1 cellular context compared by ENCODE assay signal in the genomic region with DNA sequence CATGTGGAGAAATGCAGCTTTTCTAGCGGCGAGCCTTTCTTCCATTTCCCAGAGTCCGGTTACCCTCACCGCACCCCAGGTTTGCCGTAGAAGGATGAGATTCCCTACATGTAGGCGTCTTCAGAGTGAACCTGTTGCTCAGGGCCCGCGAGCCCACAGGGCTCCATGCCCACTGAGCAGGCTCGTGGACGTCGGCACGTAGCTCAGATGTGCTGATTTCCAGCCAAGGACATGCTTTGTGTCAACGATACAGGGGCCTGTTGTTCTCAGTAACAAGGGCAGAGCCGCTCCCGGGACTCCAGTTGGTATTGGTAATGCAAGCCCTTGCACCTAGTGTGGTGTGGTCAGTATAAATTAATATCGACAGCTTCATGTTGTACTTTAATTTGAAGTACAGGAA.
TF ChIP-seq lines count a peak whose summit lies in the region.

No MANE protein-coding gene starts in this region.

TF ChIP-seq in HCT116, 20 proteins besides CTCF, POLR2A, EP300 and RAD21 (continued from another document):
- TF ChIP-seq, protein P1, sequence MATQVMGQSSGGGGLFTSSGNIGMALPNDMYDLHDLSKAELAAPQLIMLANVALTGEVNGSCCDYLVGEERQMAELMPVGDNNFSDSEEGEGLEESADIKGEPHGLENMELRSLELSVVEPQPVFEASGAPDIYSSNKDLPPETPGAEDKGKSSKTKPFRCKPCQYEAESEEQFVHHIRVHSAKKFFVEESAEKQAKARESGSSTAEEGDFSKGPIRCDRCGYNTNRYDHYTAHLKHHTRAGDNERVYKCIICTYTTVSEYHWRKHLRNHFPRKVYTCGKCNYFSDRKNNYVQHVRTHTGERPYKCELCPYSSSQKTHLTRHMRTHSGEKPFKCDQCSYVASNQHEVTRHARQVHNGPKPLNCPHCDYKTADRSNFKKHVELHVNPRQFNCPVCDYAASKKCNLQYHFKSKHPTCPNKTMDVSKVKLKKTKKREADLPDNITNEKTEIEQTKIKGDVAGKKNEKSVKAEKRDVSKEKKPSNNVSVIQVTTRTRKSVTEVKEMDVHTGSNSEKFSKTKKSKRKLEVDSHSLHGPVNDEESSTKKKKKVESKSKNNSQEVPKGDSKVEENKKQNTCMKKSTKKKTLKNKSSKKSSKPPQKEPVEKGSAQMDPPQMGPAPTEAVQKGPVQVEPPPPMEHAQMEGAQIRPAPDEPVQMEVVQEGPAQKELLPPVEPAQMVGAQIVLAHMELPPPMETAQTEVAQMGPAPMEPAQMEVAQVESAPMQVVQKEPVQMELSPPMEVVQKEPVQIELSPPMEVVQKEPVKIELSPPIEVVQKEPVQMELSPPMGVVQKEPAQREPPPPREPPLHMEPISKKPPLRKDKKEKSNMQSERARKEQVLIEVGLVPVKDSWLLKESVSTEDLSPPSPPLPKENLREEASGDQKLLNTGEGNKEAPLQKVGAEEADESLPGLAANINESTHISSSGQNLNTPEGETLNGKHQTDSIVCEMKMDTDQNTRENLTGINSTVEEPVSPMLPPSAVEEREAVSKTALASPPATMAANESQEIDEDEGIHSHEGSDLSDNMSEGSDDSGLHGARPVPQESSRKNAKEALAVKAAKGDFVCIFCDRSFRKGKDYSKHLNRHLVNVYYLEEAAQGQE (IDR thresholded peaks at IDR 0.05; ENCODE audit: low read depth) = no peak
- TF ChIP-seq, protein P2, sequence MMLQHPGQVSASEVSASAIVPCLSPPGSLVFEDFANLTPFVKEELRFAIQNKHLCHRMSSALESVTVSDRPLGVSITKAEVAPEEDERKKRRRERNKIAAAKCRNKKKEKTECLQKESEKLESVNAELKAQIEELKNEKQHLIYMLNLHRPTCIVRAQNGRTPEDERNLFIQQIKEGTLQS (IDR thresholded peaks at IDR 0.05) = no peak
- no peak for TF ChIP-seq EGR1 (IDR thresholded peaks at IDR 0.05; ENCODE audit: low read depth)
- TF ChIP-seq SP1 (IDR thresholded peaks at IDR 0.05; ENCODE audit: low read depth) = no peak
- TF ChIP-seq JUND (IDR thresholded peaks at IDR 0.05) = no peak
- TF ChIP-seq EZH2 (IDR thresholded peaks at IDR 0.05) = no peak
- TF ChIP-seq EZH2phosphoT487 (IDR thresholded peaks at IDR 0.05; ENCODE audit: borderline replicate concordance) = no peak
- no peak for TF ChIP-seq SIN3A (IDR thresholded peaks at IDR 0.05; ENCODE audit: low read depth)
- no peak for TF ChIP-seq YY1 (IDR thresholded peaks at IDR 0.05; ENCODE audit: extremely low read depth, insufficient replicate concordance, low read depth, low read length)
- TF ChIP-seq, protein P3, sequence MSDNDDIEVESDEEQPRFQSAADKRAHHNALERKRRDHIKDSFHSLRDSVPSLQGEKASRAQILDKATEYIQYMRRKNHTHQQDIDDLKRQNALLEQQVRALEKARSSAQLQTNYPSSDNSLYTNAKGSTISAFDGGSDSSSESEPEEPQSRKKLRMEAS (IDR thresholded peaks at IDR 0.05) = no peak
- no peak for TF ChIP-seq CBX3 (IDR thresholded peaks at IDR 0.05; ENCODE audit: low read depth)
